In genomic region chr5:154761062-154761740, GRCh38 we compare ENCODE assay signal across 1 cellular context.
TF ChIP-seq lines count a peak whose summit lies in the region.

No MANE protein-coding gene starts in this region.

TF ChIP-seq in H1, 55 proteins besides CTCF, POLR2A, EP300 and RAD21 (continued from another document):
- TF ChIP-seq SP2 (IDR thresholded peaks at IDR 0.05; ENCODE audit: low read length) (no peak), KDM1A (IDR thresholded peaks at IDR 0.05; ENCODE audit: borderline replicate concordance, low read length) (no peak), HDAC2 (IDR thresholded peaks at IDR 0.05; ENCODE audit: borderline replicate concordance in 1 of 2, low read depth in 2 of 2, low read length in 2 of 2) (no peak), MAX (IDR thresholded peaks at IDR 0.05) (no peak), EZH2 (IDR thresholded peaks at IDR 0.05; ENCODE audit: low read depth, low read length, severe bottlenecking) (no peak), TAF7 (optimal IDR thresholded peaks at IDR 0.05; ENCODE audit: borderline replicate concordance, low read depth, low read length) (no peak), HDAC6 (IDR thresholded peaks at IDR 0.05; ENCODE audit: low read depth, low read length) (no peak), SP1 (IDR thresholded peaks at IDR 0.05; ENCODE audit: low read depth, low read length) (no peak), TEAD4 (IDR thresholded peaks at IDR 0.05; ENCODE audit: low read depth, low read length) (no peak), CTBP2 (IDR thresholded peaks at IDR 0.05; ENCODE audit: borderline replicate concordance, insufficient read depth, insufficient read length, low read length) (no peak), POU5F1 (IDR thresholded peaks at IDR 0.05; ENCODE audit: low read depth, low read length) (no peak), KDM4A (IDR thresholded peaks at IDR 0.05; ENCODE audit: low read depth, low read length, severe bottlenecking) (no peak), SIN3A (conservative IDR thresholded peaks at IDR 0.05 in 1 of 2, IDR thresholded peaks at IDR 0.05 in 1 of 2; ENCODE audit: low read depth in 1 of 2, low read length in 2 of 2) (no peak), ZNF274 (IDR thresholded peaks at IDR 0.05; ENCODE audit: borderline replicate concordance, extremely low read depth, low read length) (no peak)
- TF ChIP-seq, protein P1, sequence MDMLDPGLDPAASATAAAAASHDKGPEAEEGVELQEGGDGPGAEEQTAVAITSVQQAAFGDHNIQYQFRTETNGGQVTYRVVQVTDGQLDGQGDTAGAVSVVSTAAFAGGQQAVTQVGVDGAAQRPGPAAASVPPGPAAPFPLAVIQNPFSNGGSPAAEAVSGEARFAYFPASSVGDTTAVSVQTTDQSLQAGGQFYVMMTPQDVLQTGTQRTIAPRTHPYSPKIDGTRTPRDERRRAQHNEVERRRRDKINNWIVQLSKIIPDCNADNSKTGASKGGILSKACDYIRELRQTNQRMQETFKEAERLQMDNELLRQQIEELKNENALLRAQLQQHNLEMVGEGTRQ (IDR thresholded peaks at IDR 0.05; ENCODE audit: low read length) = no peak
